33 cellular contexts compared by ENCODE assay signal in the genomic region with DNA sequence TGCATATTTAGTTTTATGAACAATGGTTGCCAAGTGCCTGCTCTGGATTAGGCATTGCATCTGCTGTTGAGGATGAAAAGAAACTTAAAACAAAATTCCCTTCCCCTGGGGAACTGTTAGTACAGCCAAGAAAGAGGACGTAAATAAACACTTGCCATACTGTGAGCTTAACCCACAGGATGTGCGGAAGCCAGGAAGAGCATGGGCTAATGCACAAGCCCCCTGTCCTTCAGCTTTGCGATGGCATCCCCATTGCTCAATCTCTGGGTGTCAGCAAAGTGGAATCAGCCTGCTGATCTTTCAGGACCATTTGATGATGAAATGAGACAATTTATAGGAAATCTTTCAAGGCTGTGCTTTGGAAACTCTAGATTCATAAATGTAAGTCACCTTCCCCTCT.
DNase-seq lines count a peak whose midpoint lies in the region; ATAC-seq and TF ChIP-seq lines count a peak whose summit lies in the region.
"Had no signal": no experiment of that assay in that cellular context is flagged by ENCODE, and none has a peak within 500 bp of the region (broad histone marks: within the 10 kb centered on the region; RNA-seq: fewer than 3 reads in every experiment).

No MANE protein-coding gene starts in this region.

- H3K36me3 Mint-ChIP-seq in HFFc6 (ENCODE audit: low read depth): peaks cover 4% of the 10 kb centered on the region; the same call in 1 of the 2 replicates
- H3K36me3 Mint-ChIP-seq in endodermal cell (ENCODE audit: low read depth): no peaks in the 10 kb centered on the region
- H3K36me3 Mint-ChIP-seq: activated naive CD4-positive, alpha-beta T cell treated with anti-CD3 and anti-CD28 coated beads, Interleukin-2, amount 10 ng/mL, durations not matched to agents 7 days and 5 days; CD8-positive, alpha-beta memory T cell; IgD-negative memory B cell had no signal

- no peak for ATAC-seq in GM18870 (IDR thresholded peaks at IDR 0.05; ENCODE audit: unreplicated experiment)
- ATAC-seq: effector memory CD8-positive, alpha-beta T cell; stimulated activated naive CD8-positive, alpha-beta T cell treated with anti-CD3 and anti-CD28 coated beads, Interleukin-15, Interleukin-2, amounts not matched to agents 100 U/mL and 50 U/mL, for 24 hours had no signal

- H3K9me3 Mint-ChIP-seq in HFFc6 (peaks cover 4% of the 10 kb centered on the region; the same call in 1 of the 2 replicates), endodermal cell (no peaks in the 10 kb centered on the region)

- H3K4me3 ChIP-seq in astrocyte of the spinal cord (ENCODE audit: low read depth, low read length) (no peak overlapping the region), smooth muscle cell (no peak overlapping the region), tibial artery (no peak overlapping the region), endodermal cell (ENCODE audit: low read length) (no peak overlapping the region)
- H3K4me3 ChIP-seq: cardiac muscle cell, coronary artery, Peyer's patch, spleen, testis, uterus had no signal

- H3K27me3 ChIP-seq in smooth muscle cell (ENCODE audit: low read depth): no peaks in the 10 kb centered on the region
- no peaks in the 10 kb centered on the region for H3K27me3 ChIP-seq in tibial artery
- no peaks in the 10 kb centered on the region for H3K27me3 ChIP-seq in endodermal cell (ENCODE audit: control insufficient read depth, insufficient read depth, low read length, poor library complexity, severe bottlenecking)
- H3K27me3 ChIP-seq: cardiac muscle cell, Peyer's patch, spleen, testis, uterus had no signal

- H3K4me3 Mint-ChIP-seq in HFFc6: no peak overlapping the region
- no peak overlapping the region for H3K4me3 Mint-ChIP-seq in endodermal cell
- H3K4me3 Mint-ChIP-seq: activated CD4-positive, alpha-beta memory T cell treated with anti-CD3 and anti-CD28 coated beads, Interleukin-2, amount 10 ng/mL, durations not matched to agents 7 days and 5 days; activated naive CD4-positive, alpha-beta T cell treated with anti-CD3 and anti-CD28 coated beads, Interleukin-2, amount 10 ng/mL, durations not matched to agents 7 days and 5 days; CD8-positive, alpha-beta memory T cell; effector memory CD8-positive, alpha-beta T cell; H9; IgD-negative memory B cell; neural crest cell; T-helper 2 cell treated with Interferon-gamma antibody and Interleukin-4, amounts not matched to agents 5 μg/mL and 100 μg/mL, for 36 hours had no signal

- peaks cover 23% of the 10 kb centered on the region for H3F3A ChIP-seq in smooth muscle cell (ENCODE audit: low read depth)

- peak overlapping the region; percentile 5 for H3K4me2 ChIP-seq in smooth muscle cell

- TF ChIP-seq CTCF in HFFc6 (IDR thresholded peaks at IDR 0.05) (no peak), astrocyte of the spinal cord (IDR thresholded peaks at IDR 0.05; ENCODE audit: low read depth, low read length) (no peak), smooth muscle cell (IDR thresholded peaks at IDR 0.05; ENCODE audit: borderline replicate concordance, insufficient read depth, poor library complexity, severe bottlenecking) (no peak), tibial artery (IDR thresholded peaks at IDR 0.05) (no peak), endodermal cell (conservative IDR thresholded peaks at IDR 0.05) (no peak)

- H3K27ac Mint-ChIP-seq in HFFc6 (peak overlapping the region; percentile 30; the same call in 1 of the 2 replicates), endodermal cell (no peak overlapping the region)
- H3K27ac Mint-ChIP-seq: activated CD4-positive, alpha-beta memory T cell treated with anti-CD3 and anti-CD28 coated beads, Interleukin-2, amount 10 ng/mL, durations not matched to agents 7 days and 5 days; activated naive CD4-positive, alpha-beta T cell treated with anti-CD3 and anti-CD28 coated beads, Interleukin-2, amount 10 ng/mL, durations not matched to agents 7 days and 5 days; CD8-positive, alpha-beta memory T cell; effector memory CD8-positive, alpha-beta T cell; H9; IgD-negative memory B cell; T-helper 2 cell treated with Interferon-gamma antibody and Interleukin-4, amounts not matched to agents 5 μg/mL and 100 μg/mL, for 36 hours had no signal

- in situ Hi-C loops in astrocyte of the spinal cord (cut with HindIII; ENCODE audit: low sequenced_read_pairs): no loop called here

- H3K4me1 ChIP-seq in smooth muscle cell (ENCODE audit: low read depth) (peaks cover 16% of the 10 kb centered on the region), tibial artery (no peaks in the 10 kb centered on the region), endodermal cell (ENCODE audit: control insufficient read depth, insufficient read depth, low read length) (no peaks in the 10 kb centered on the region)
- H3K4me1 ChIP-seq: parathyroid adenoma, Peyer's patch, spleen, testis, uterus had no signal

- H3K79me2 ChIP-seq in smooth muscle cell (ENCODE audit: low read depth): no peaks in the 10 kb centered on the region
- H3K79me2 ChIP-seq: parathyroid adenoma had no signal

- H3K27me3 Mint-ChIP-seq in HFFc6 (ENCODE audit: insufficient read depth) (no peaks in the 10 kb centered on the region; the same call in 1 of the 2 replicates), endodermal cell (ENCODE audit: insufficient read depth) (no peaks in the 10 kb centered on the region)
- H3K27me3 Mint-ChIP-seq: activated CD4-positive, alpha-beta memory T cell treated with anti-CD3 and anti-CD28 coated beads, Interleukin-2, amount 10 ng/mL, durations not matched to agents 7 days and 5 days; activated naive CD4-positive, alpha-beta T cell treated with anti-CD3 and anti-CD28 coated beads, Interleukin-2, amount 10 ng/mL, durations not matched to agents 7 days and 5 days; effector memory CD8-positive, alpha-beta T cell; IgD-negative memory B cell had no signal

- H3K36me3 ChIP-seq in smooth muscle cell (ENCODE audit: low read depth) (no peaks in the 10 kb centered on the region), tibial artery (no peaks in the 10 kb centered on the region), endodermal cell (ENCODE audit: control insufficient read depth, insufficient read depth, low read length) (no peaks in the 10 kb centered on the region)
- H3K36me3 ChIP-seq: cardiac muscle cell, Peyer's patch, spleen, uterus had no signal

- intact Hi-C loops in tibial artery (cut with DNase I; ENCODE audit: low total_unique reads): no loop called here

- no peaks in the 10 kb centered on the region for H4K20me1 ChIP-seq in smooth muscle cell (ENCODE audit: low read depth)

- peaks cover 46% of the 10 kb centered on the region for H3K4me1 Mint-ChIP-seq in HFFc6 (ENCODE audit: low read depth)
- no peaks in the 10 kb centered on the region for H3K4me1 Mint-ChIP-seq in endodermal cell
- H3K4me1 Mint-ChIP-seq: activated CD4-positive, alpha-beta memory T cell treated with anti-CD3 and anti-CD28 coated beads, Interleukin-2, amount 10 ng/mL, durations not matched to agents 7 days and 5 days; activated naive CD4-positive, alpha-beta T cell treated with anti-CD3 and anti-CD28 coated beads, Interleukin-2, amount 10 ng/mL, durations not matched to agents 7 days and 5 days; CD8-positive, alpha-beta memory T cell had no signal

- DNase-seq in HFFc6 (no peak), astrocyte of the spinal cord (ENCODE audit: low read depth, low spot score) (peak; percentile 58), fibroblast of the conjunctiva (ENCODE audit: low read depth) (peak; percentile 28), smooth muscle cell (lab: John Stamatoyannopoulos, UW; ENCODE audit: unreplicated experiment) (no peak), tibial artery (no peak), endodermal cell (no peak)
- DNase-seq: activated CD4-positive, alpha-beta memory T cell treated with anti-CD3 and anti-CD28 coated beads, Interleukin-2, amount 10 ng/mL, durations not matched to agents 7 days and 5 days; activated CD8-positive, alpha-beta memory T cell treated with anti-CD3 and anti-CD28 coated beads, Interleukin-2, amount 50 U/mL, for 48 hours; activated naive CD4-positive, alpha-beta T cell treated with anti-CD3 and anti-CD28 coated beads, Interleukin-2, amount 10 ng/mL, durations not matched to agents 7 days and 5 days; amniotic stem cell; CD8-positive, alpha-beta memory T cell; DMS153; effector memory CD8-positive, alpha-beta T cell; H9; mammary epithelial cell; MV-4-11; NCI-H1436 treated with DMSO at 0.1 percent for 48 hours; NCI-H526 treated with DMSO at 0.1 percent for 48 hours; Peyer's patch; retina; SIG-M5; spleen; stimulated activated CD4-positive, alpha-beta T cell treated with anti-CD3 and anti-CD28 coated beads, Interleukin-2, amount 100 ng/mL, for 24 hours; stimulated activated naive CD8-positive, alpha-beta T cell treated with anti-CD3 and anti-CD28 coated beads, Interleukin-15, Interleukin-2, amounts not matched to agents 100 U/mL and 50 U/mL, for 24 hours; testis; uterus had no signal

- peak overlapping the region; percentile 55 for H3K9ac ChIP-seq in smooth muscle cell (ENCODE audit: low read depth)
- no peak overlapping the region for H3K9ac ChIP-seq in endodermal cell (ENCODE audit: extremely low read depth, low read length, poor library complexity, severe bottlenecking)
- H3K9ac ChIP-seq: parathyroid adenoma had no signal

- H3K9me3 ChIP-seq in smooth muscle cell (replicated peaks; ENCODE audit: low read depth) (no peaks in the 10 kb centered on the region), tibial artery (no peaks in the 10 kb centered on the region), endodermal cell (ENCODE audit: control insufficient read depth, low read length) (no peaks in the 10 kb centered on the region)
- H3K9me3 ChIP-seq: Peyer's patch, testis, uterus had no signal

- H3K27ac ChIP-seq in smooth muscle cell (ENCODE audit: low read depth) (peak overlapping the region; percentile 96), tibial artery (no peak overlapping the region), endodermal cell (ENCODE audit: low read depth, low read length) (no peak overlapping the region)
- H3K27ac ChIP-seq: cardiac muscle cell, coronary artery, parathyroid adenoma, Peyer's patch, spleen, testis, uterus had no signal

- 48% methylated on average over 3 of the region's 3 CpGs for WGBS in smooth muscle cell (ENCODE audit: low lambda C conversion rate)
- 91 to 100% methylated on average over 1 to 3 of the region's 3 CpGs for WGBS in endodermal cell (ENCODE audit: insufficient coverage in 1 of 2, insufficient read length in 1 of 2), 2 experiments

- H2AFZ ChIP-seq in smooth muscle cell (ENCODE audit: low read depth): no peak overlapping the region
- H2AFZ ChIP-seq: parathyroid adenoma had no signal

Comparison
In these comparisons a context has a peak if more than half of its experiments do, and no peak if none do; other contexts are left out.
1. DNase-seq: peak in astrocyte of the spinal cord (single experiment) and fibroblast of the conjunctiva (single experiment); none in HFFc6 (single experiment), smooth muscle cell (single experiment), tibial artery (0 of 2) and endodermal cell (single experiment).